ENCODE assay signal across 6 cellular contexts in the genomic region with DNA sequence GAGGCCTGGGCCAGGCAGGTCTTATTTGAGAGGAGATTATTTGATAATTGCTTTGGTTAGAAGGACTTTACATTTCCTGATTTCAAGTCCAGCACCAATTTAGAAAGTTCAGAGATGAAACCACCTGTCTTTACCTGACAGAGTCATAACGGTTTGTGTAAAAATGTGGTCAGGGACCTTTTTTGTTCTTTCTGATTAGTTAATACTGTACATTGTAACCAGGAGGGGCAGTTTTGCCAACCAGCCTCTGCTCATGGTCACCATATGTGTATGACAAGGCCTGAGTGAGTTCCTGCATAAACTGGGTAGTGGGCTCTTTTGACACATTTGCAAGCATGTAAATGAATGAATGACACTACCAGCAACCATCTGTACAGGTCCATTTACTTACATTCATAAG.
"Had no signal": no experiment of that assay in that cellular context is flagged by ENCODE, and none has a peak within 500 bp of the region (broad histone marks: within the 10 kb centered on the region; RNA-seq: fewer than 3 reads in every experiment).

No MANE protein-coding gene starts in this region.

- H3K4me3 ChIP-seq: GM23338 had no signal

- DNase-seq: H9, HCEC 1CT, Karpas-422, KBM-7 had no signal

- ATAC-seq: GM23338, HepG2 had no signal
